Comparison of ENCODE assay signal across 8 cellular contexts in genomic region chr3:50088725-50089602, GRCh38. TPM values are rescaled to one million over a fixed set of nuclear protein-coding genes. Genes with fewer than 3 reads are reported as not detected.
A peak's percentile ranks its signal among the peaks of the same experiment; 100 is the strongest.
DNase-seq lines count a peak whose midpoint lies in the region; ATAC-seq and TF ChIP-seq lines count a peak whose summit lies in the region.

TSS of gene RBM5 (plus strand) at chr3:50088919. CDS start at chr3:50090435, 1,516 bp downstream.

- no peak for TF ChIP-seq CTCF in AG04449 (IDR thresholded peaks at IDR 0.05; ENCODE audit: insufficient read depth, low read length, missing control alignments)
- TF ChIP-seq CTCF in spleen (IDR thresholded peaks at IDR 0.05 in 8 of 11, conservative IDR thresholded peaks at IDR 0.05 in 3 of 11) = peak in 2 of 11 experiments; percentile 4 to 24

- peaks cover 0 to 39% (median 35%) of the 10 kb centered on the region in 6 donors for H3K36me3 ChIP-seq in spleen

- peak within 1 kb of the TSS; percentile 92 to 99 (median 94) for H3K27ac ChIP-seq in spleen

- peak within 1 kb of the TSS; percentile 99 for H3K4me3 ChIP-seq in AG04449 (ENCODE audit: low read depth, low read length)
- H3K4me3 ChIP-seq in spleen = peak within 1 kb of the TSS; percentile 78 to 98 (median 92)

- peaks cover 21 to 48% (median 29%) of the 10 kb centered on the region in 6 donors for H3K4me1 ChIP-seq in spleen

- H3K27me3 ChIP-seq in spleen (replicated peaks in 1 of 7) = no peaks in the 10 kb centered on the region

- POLR2A ChIA-PET in AG04449 (lab: Yijun Ruan, JAX) = interaction anchor here (1.4 kb wide), 1 partner anchor 149 kb away, joined by 5 read pairs; the partner anchor contains the start of gene RBM6

- CTCF ChIA-PET in AG04449 (lab: Yijun Ruan, JAX) = interaction anchor here (0.8 to 1.4 kb wide), 2 partner anchors 11 to 13 kb away, joined by 3 read pairs; no protein-coding TSS in a partner anchor

- WGBS in spleen, 5 donors = 0 to 1% (median 1%) methylated on average over 41 to 61 of the region's 61 CpGs

- ATAC-seq in GM18907 (IDR thresholded peaks at IDR 0.05; ENCODE audit: unreplicated experiment) = peak; percentile 97
- peak; percentile 98 for ATAC-seq in HG03175 (IDR thresholded peaks at IDR 0.05; ENCODE audit: unreplicated experiment)

- no peaks in the 10 kb centered on the region for H3K9me3 ChIP-seq in spleen

- DNase-seq in AG04449 (ENCODE audit: low read depth, low spot score) (peak; percentile 60), NCI-H345 treated with DMSO at 0.1 percent for 48 hours (lab: John Stamatoyannopoulos, UW; ENCODE audit: unreplicated experiment) (peak; percentile 66), inferior parietal cortex (ENCODE audit: extremely low spot score) (peak; percentile 93), spleen (peak; percentile 98)
- DNase-seq in activated CD4-positive, CD25-positive, alpha-beta regulatory T cell (lab: John Stamatoyannopoulos, UW) = peak; percentile 77 to 88 (median 82)
- DNase-seq in central memory CD4-positive, alpha-beta T cell = peak; percentile 89

- TF ChIP-seq POLR2A in spleen (IDR thresholded peaks at IDR 0.05) = peak in 1 of 3 donors; percentile 13

- intact Hi-C loops in spleen (cut with DNase I; ENCODE audit: low total_unique reads) = no loop called here

RNA-seq across cellular contexts. Expression of gene RBM5, which starts in this region (rescaled TPM):
- 100 to 1,000 TPM; 196 to 381 (median 263) TPM for total RNA-seq in spleen
- polyA plus RNA-seq in spleen = 100 to 1,000 TPM in 2 of 3 donors, 10 to 100 TPM in 1; 79.2 to 190 (median 149) TPM

Comparison
In these comparisons a context has a peak if more than half of its experiments do, and no peak if none do; other contexts are left out.
1. Peak in every context shown above with its lines: DNase-seq, ATAC-seq, H3K4me3 ChIP-seq and H3K27ac ChIP-seq.